In the genomic region with DNA sequence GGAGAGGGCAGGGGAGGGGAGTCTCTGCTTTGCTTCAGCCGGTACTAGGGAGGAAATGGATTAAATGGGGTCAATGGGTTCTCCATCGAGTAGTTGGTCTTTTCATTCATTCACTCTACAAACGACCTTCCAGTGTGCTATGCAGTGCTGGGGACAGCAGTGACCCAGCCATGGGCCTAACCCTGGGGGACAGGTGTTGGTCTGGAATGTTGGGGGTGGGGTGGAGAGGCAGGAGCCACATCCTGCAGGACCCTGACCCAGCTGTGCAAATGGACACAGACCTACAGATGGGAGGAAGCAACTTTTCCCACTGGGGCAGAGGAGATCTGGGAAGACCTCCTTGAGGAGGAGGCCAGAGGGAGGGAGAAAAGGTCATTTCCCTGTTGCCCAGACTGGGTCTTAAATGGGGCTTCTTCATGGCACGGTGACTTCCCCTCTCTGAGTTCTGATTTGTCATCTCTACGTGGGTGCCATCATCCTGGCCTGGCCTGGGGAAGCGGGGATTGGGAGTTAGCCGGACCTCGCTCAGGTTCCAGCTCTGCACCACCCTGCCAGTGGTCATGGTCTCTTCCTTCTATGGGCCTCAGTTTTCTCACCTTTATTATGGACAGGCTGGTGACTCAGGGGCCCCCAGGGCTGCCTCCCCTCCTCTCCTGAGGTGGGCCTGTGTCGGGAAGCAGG, we compare ENCODE assay signal across 12 cellular contexts. TPM values are rescaled to one million over a fixed set of nuclear protein-coding genes. Genes with fewer than 3 reads are reported as not detected.
DNase-seq lines count a peak whose midpoint lies in the region; ATAC-seq and TF ChIP-seq lines count a peak whose summit lies in the region.
"Had no signal": no experiment of that assay in that cellular context is flagged by ENCODE, and none has a peak within 500 bp of the region (broad histone marks: within the 10 kb centered on the region; RNA-seq: fewer than 3 reads in every experiment).

No MANE protein-coding gene starts in this region.

- H3K9me3 ChIP-seq in left lung (no peaks in the 10 kb centered on the region), tibial artery (no peaks in the 10 kb centered on the region)

- no peak for DNase-seq in activated T-cell treated with anti-CD3 and anti-CD28 coated beads, Interleukin-2, amount 50 U/mL, for 24 hours
- no peak for DNase-seq in activated T-cell treated with anti-CD3 and anti-CD28 coated beads, Interleukin-2, amount 50 U/mL, for 1 hour
- DNase-seq in activated T-helper 1 cell treated with anti-CD3 and anti-CD28 coated beads, Interleukin-12 subunit alpha, Interleukin-12 subunit beta, Interleukin-2, Interleukin-4 antibody, amounts not matched to agents 30 ng/mL and 10 ng/mL and 1 ng/mL, durations not matched to agents 14 hours and 24 hours and 36 hours (ENCODE audit: low spot score) = no peak
- DNase-seq in left lung (peak in 1 of 2 donors; percentile 57), tibial artery (no peak), osteocyte (ENCODE audit: extremely low spot score, unreplicated experiment) (no peak), hepatic stellate cell (ENCODE audit: low spot score) (no peak), erythroblast (lab: John Stamatoyannopoulos, UW) (no peak)
- DNase-seq: HCEC 1CT had no signal

- H3K4me3 Mint-ChIP-seq in activated T-cell treated with anti-CD3 and anti-CD28 coated beads, Interleukin-2, amount 50 U/mL, for 24 hours = peak overlapping the region; percentile 84
- H3K4me3 Mint-ChIP-seq in activated T-helper 1 cell treated with anti-CD3 and anti-CD28 coated beads, Interleukin-12 subunit alpha, Interleukin-12 subunit beta, Interleukin-2, Interleukin-4 antibody, amounts not matched to agents 30 ng/mL and 10 ng/mL and 1 ng/mL, durations not matched to agents 14 hours and 24 hours and 36 hours = peak overlapping the region; percentile 88
- no peak overlapping the region for H3K4me3 Mint-ChIP-seq in osteocyte (ENCODE audit: unreplicated experiment)
- H3K4me3 Mint-ChIP-seq: brain, neural crest cell had no signal

- H3K27me3 ChIP-seq in left lung = peaks cover 0 to 23% of the 10 kb centered on the region in 2 donors
- peaks cover 0 to 74% of the 10 kb centered on the region in 2 donors for H3K27me3 ChIP-seq in tibial artery

- intact Hi-C loops in activated T-helper 1 cell treated with anti-CD3 and anti-CD28 coated beads, Interleukin-12 subunit alpha, Interleukin-12 subunit beta, Interleukin-2, Interleukin-4 antibody, amounts not matched to agents 30 ng/mL and 10 ng/mL and 1 ng/mL, durations not matched to agents 14 hours and 24 hours and 36 hours (cut with micrococcal nuclease) = no loop called here
- intact Hi-C loops in left lung (cut with DNase I) (no loop called here), tibial artery (cut with DNase I; ENCODE audit: low total_unique reads) (no loop called here)

- H3K36me3 Mint-ChIP-seq in activated T-cell treated with anti-CD3 and anti-CD28 coated beads, Interleukin-2, amount 50 U/mL, for 24 hours (ENCODE audit: low read depth) = peaks cover 19% of the 10 kb centered on the region
- peaks cover 36% of the 10 kb centered on the region for H3K36me3 Mint-ChIP-seq in activated T-helper 1 cell treated with anti-CD3 and anti-CD28 coated beads, Interleukin-12 subunit alpha, Interleukin-12 subunit beta, Interleukin-2, Interleukin-4 antibody, amounts not matched to agents 30 ng/mL and 10 ng/mL and 1 ng/mL, durations not matched to agents 14 hours and 24 hours and 36 hours (ENCODE audit: low read depth)
- H3K36me3 Mint-ChIP-seq in osteocyte (ENCODE audit: unreplicated experiment) = no peaks in the 10 kb centered on the region
- H3K36me3 Mint-ChIP-seq: brain had no signal

- no peak for TF ChIP-seq CTCF in left lung (IDR thresholded peaks at IDR 0.05)
- no peak for TF ChIP-seq CTCF in tibial artery (IDR thresholded peaks at IDR 0.05)
- no peak for TF ChIP-seq CTCF in osteocyte (IDR thresholded peaks at IDR 0.05)

- H3K36me3 ChIP-seq in left lung (peaks cover 0 to 29% of the 10 kb centered on the region in 2 donors), tibial artery (no peaks in the 10 kb centered on the region)

- H3K4me1 ChIP-seq in left lung (peaks cover 0 to 74% of the 10 kb centered on the region in 2 donors), tibial artery (no peaks in the 10 kb centered on the region)

- no peak for TF ChIP-seq POLR2A in erythroblast (IDR thresholded peaks at IDR 0.05; ENCODE audit: low read length)

- H3K27ac Mint-ChIP-seq in activated T-cell treated with anti-CD3 and anti-CD28 coated beads, Interleukin-2, amount 50 U/mL, for 24 hours = peak overlapping the region; percentile 98
- peak overlapping the region; percentile 99 for H3K27ac Mint-ChIP-seq in activated T-helper 1 cell treated with anti-CD3 and anti-CD28 coated beads, Interleukin-12 subunit alpha, Interleukin-12 subunit beta, Interleukin-2, Interleukin-4 antibody, amounts not matched to agents 30 ng/mL and 10 ng/mL and 1 ng/mL, durations not matched to agents 14 hours and 24 hours and 36 hours
- H3K27ac Mint-ChIP-seq in osteocyte (ENCODE audit: unreplicated experiment) = no peak overlapping the region

- H3K27me3 Mint-ChIP-seq in activated T-cell treated with anti-CD3 and anti-CD28 coated beads, Interleukin-2, amount 50 U/mL, for 24 hours = no peaks in the 10 kb centered on the region
- no peaks in the 10 kb centered on the region for H3K27me3 Mint-ChIP-seq in activated T-helper 1 cell treated with anti-CD3 and anti-CD28 coated beads, Interleukin-12 subunit alpha, Interleukin-12 subunit beta, Interleukin-2, Interleukin-4 antibody, amounts not matched to agents 30 ng/mL and 10 ng/mL and 1 ng/mL, durations not matched to agents 14 hours and 24 hours and 36 hours (ENCODE audit: insufficient read depth)
- H3K27me3 Mint-ChIP-seq in osteocyte (ENCODE audit: unreplicated experiment) = peaks cover 22% of the 10 kb centered on the region

- H3K9me3 Mint-ChIP-seq in activated T-cell treated with anti-CD3 and anti-CD28 coated beads, Interleukin-2, amount 50 U/mL, for 24 hours = no peaks in the 10 kb centered on the region
- no peaks in the 10 kb centered on the region for H3K9me3 Mint-ChIP-seq in activated T-helper 1 cell treated with anti-CD3 and anti-CD28 coated beads, Interleukin-12 subunit alpha, Interleukin-12 subunit beta, Interleukin-2, Interleukin-4 antibody, amounts not matched to agents 30 ng/mL and 10 ng/mL and 1 ng/mL, durations not matched to agents 14 hours and 24 hours and 36 hours
- H3K9me3 Mint-ChIP-seq in osteocyte (ENCODE audit: unreplicated experiment) = no peaks in the 10 kb centered on the region
- H3K9me3 Mint-ChIP-seq: neural crest cell had no signal

- H3K27ac ChIP-seq in left lung (peak overlapping the region; percentile 33 to 96), tibial artery (no peak overlapping the region)

- H3K4me3 ChIP-seq in left lung = peak overlapping the region; percentile 10 to 62
- peak overlapping the region; percentile 29 to 35 for H3K4me3 ChIP-seq in tibial artery

- peak; percentile 31 for ATAC-seq in left lung

- peaks cover 79% of the 10 kb centered on the region for H3K4me1 Mint-ChIP-seq in activated T-cell treated with anti-CD3 and anti-CD28 coated beads, Interleukin-2, amount 50 U/mL, for 24 hours (ENCODE audit: low read depth)
- H3K4me1 Mint-ChIP-seq in activated T-helper 1 cell treated with anti-CD3 and anti-CD28 coated beads, Interleukin-12 subunit alpha, Interleukin-12 subunit beta, Interleukin-2, Interleukin-4 antibody, amounts not matched to agents 30 ng/mL and 10 ng/mL and 1 ng/mL, durations not matched to agents 14 hours and 24 hours and 36 hours (ENCODE audit: low read depth) = peaks cover 74% of the 10 kb centered on the region
- peaks cover 12% of the 10 kb centered on the region for H3K4me1 Mint-ChIP-seq in osteocyte (ENCODE audit: unreplicated experiment)

RNA-seq across cellular contexts. Expression of a gene that starts 2.0 kb away (rescaled TPM):
- total RNA-seq in activated T-helper 1 cell treated with anti-CD3 and anti-CD28 coated beads, Interleukin-12 subunit alpha, Interleukin-12 subunit beta, Interleukin-2, Interleukin-4 antibody, amounts not matched to agents 30 ng/mL and 10 ng/mL and 1 ng/mL, durations not matched to agents 14 hours and 24 hours and 36 hours = 49.5 and 57.1 TPM in 2 replicates
- total RNA-seq in left lung (10 to 100 TPM; 16.2 to 63.4 TPM), osteocyte (not detected in 2 replicates)
- total RNA-seq: NCI-H460, neural crest cell had no signal

RNA-seq across cellular contexts. Expression of a gene that starts 40.2 kb away (rescaled TPM):
- total RNA-seq in activated T-helper 1 cell treated with anti-CD3 and anti-CD28 coated beads, Interleukin-12 subunit alpha, Interleukin-12 subunit beta, Interleukin-2, Interleukin-4 antibody, amounts not matched to agents 30 ng/mL and 10 ng/mL and 1 ng/mL, durations not matched to agents 14 hours and 24 hours and 36 hours = 592 and 614 TPM in 2 replicates
- total RNA-seq in left lung (10 to 100 TPM; 40.9 to 77.2 TPM), osteocyte (not detected in 2 replicates)

Comparison
In these comparisons a context has a peak if more than half of its experiments do, and no peak if none do; other contexts are left out.
1. H3K27ac ChIP-seq: peak in left lung (2 of 2); none in tibial artery (0 of 2).
2. RNA of a gene that starts 2.0 kb away (total RNA-seq): 16.2 to 63.4 TPM in left lung and 49.5 to 57.1 TPM in activated T-helper 1 cell treated with anti-CD3 and anti-CD28 coated beads, Interleukin-12 subunit alpha, Interleukin-12 subunit beta, Interleukin-2, Interleukin-4 antibody, amounts not matched to agents 30 ng/mL and 10 ng/mL and 1 ng/mL, durations not matched to agents 14 hours and 24 hours and 36 hours; not detected in osteocyte; every median in the first group is over 10 times any median in the second.
3. RNA of a gene that starts 40.2 kb away (total RNA-seq): 592 to 614 TPM in activated T-helper 1 cell treated with anti-CD3 and anti-CD28 coated beads, Interleukin-12 subunit alpha, Interleukin-12 subunit beta, Interleukin-2, Interleukin-4 antibody, amounts not matched to agents 30 ng/mL and 10 ng/mL and 1 ng/mL, durations not matched to agents 14 hours and 24 hours and 36 hours and 40.9 to 77.2 TPM in left lung; not detected in osteocyte; every median in the first group is over 10 times any median in the second.